In the genomic region with DNA sequence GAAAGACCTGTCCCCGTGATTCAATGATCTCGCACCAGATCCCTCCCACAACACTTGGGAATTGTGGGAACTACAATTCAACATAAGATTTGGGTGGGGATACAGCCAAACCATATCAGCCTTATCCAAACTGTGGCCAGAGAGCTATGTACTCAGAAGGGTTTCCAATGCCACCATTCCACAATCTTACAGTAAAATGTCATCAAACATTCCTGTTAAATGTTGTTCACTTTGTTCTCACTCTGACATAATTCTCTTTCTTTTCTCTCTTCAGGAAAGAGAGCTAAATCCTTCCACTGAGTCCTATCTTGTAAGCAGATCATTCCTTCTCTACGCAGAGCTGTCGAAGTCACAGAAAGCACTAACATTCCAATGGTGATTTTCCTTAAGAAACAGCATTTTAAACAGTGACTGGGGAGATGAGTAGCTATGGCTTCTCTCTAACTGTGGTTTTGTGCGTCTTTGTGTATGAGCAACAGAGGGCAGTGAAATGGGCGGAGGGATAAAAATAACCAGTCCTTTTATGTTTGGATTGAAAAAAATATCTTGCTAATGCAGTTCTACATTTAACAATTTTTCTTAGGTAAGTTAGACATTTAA, we compare ENCODE assay signal across 19 cellular contexts.
DNase-seq lines count a peak whose midpoint lies in the region; ATAC-seq and TF ChIP-seq lines count a peak whose summit lies in the region.
"Had no signal": no experiment of that assay in that cellular context is flagged by ENCODE, and none has a peak within 500 bp of the region (broad histone marks: within the 10 kb centered on the region; RNA-seq: fewer than 3 reads in every experiment).

No MANE protein-coding gene starts in this region.

- DNase-seq in PC-3 (no peak), chondrocyte (ENCODE audit: low spot score) (no peak), mesothelial cell of epicardium (ENCODE audit: low spot score in 2 of 2, unreplicated experiment in 2 of 2) (no peak), type B pancreatic cell (ENCODE audit: extremely low spot score, unreplicated experiment) (no peak), immature natural killer cell (no peak)
- no peak for DNase-seq in CD4-positive, alpha-beta memory T cell
- DNase-seq: CD8-positive, alpha-beta memory T cell; HCEC 1CT; KG1; MV-4-11; NCI-H187; NCI-H2227 treated with DMSO at 0.1 percent for 48 hours; NCI-H510A treated with DMSO at 0.1 percent for 48 hours; OCI-M1; SHP77 had no signal

- H3K4me3 ChIP-seq in PC-3 (ENCODE audit: low read length) = no peak overlapping the region
- no peak overlapping the region for H3K4me3 ChIP-seq in CD4-positive, alpha-beta memory T cell (ENCODE audit: low read length in 2 of 2)
- H3K4me3 ChIP-seq: BLaER1, SK-N-MC had no signal

- H3K9ac ChIP-seq in PC-3 (ENCODE audit: low read length) = no peak overlapping the region
- H3K9ac ChIP-seq: BLaER1 had no signal

- H2AFZ ChIP-seq in PC-3 (ENCODE audit: low read length) = 0 out of 2 replicates have a peak overlapping the region, but pooled peaks have one; percentile 20

- intact Hi-C loops in PC-3 (cut with micrococcal nuclease) = no loop called here
- intact Hi-C loops in CD4-positive, alpha-beta memory T cell (cut with micrococcal nuclease) = loop anchor here (10.0 kb wide), 1 partner anchor 687 kb away; the partner anchor contains the start of gene EPHA4

- CTCF ChIA-PET in PC-3 (lab: Charles Lee) = no interaction called here
- CTCF ChIA-PET in CD4-positive, alpha-beta memory T cell (lab: Charles Lee; ENCODE audit: partially characterized antibody) = no interaction called here

- peaks cover 16% of the 10 kb centered on the region for H3K4me1 Mint-ChIP-seq in chondrocyte (ENCODE audit: low read depth)
- H3K4me1 Mint-ChIP-seq in mesothelial cell of epicardium = peaks cover 43% of the 10 kb centered on the region
- peaks cover 22% of the 10 kb centered on the region for H3K4me1 Mint-ChIP-seq in type B pancreatic cell (ENCODE audit: unreplicated experiment)
- H3K4me1 Mint-ChIP-seq in immature natural killer cell = no peaks in the 10 kb centered on the region
- H3K4me1 Mint-ChIP-seq in CD4-positive, alpha-beta memory T cell = no peaks in the 10 kb centered on the region
- H3K4me1 Mint-ChIP-seq: CD8-positive, alpha-beta memory T cell had no signal

- no peaks in the 10 kb centered on the region for H3K9me2 ChIP-seq in PC-3 (replicated peaks; ENCODE audit: low read length)

- H4K20me1 ChIP-seq in PC-3 (ENCODE audit: low read length) = no peaks in the 10 kb centered on the region
- H4K20me1 ChIP-seq: BLaER1 had no signal

- TF ChIP-seq CTCF in PC-3 (conservative IDR thresholded peaks at IDR 0.05; ENCODE audit: low read depth, low read length) (no peak), chondrocyte (IDR thresholded peaks at IDR 0.05) (no peak), mesothelial cell of epicardium (IDR thresholded peaks at IDR 0.05; ENCODE audit: unreplicated experiment) (no peak), type B pancreatic cell (conservative IDR thresholded peaks at IDR 0.05) (no peak)

- H3K79me2 ChIP-seq in PC-3 (ENCODE audit: low read length) = no peaks in the 10 kb centered on the region

- ATAC-seq in PC-3 (no peak), GM18873 (IDR thresholded peaks at IDR 0.05; ENCODE audit: low FRiP score, unreplicated experiment) (no peak)
- ATAC-seq: HepG2 had no signal

- H3K4me1 ChIP-seq in PC-3 (ENCODE audit: insufficient read depth, low read length) = peaks cover 4% of the 10 kb centered on the region
- no peaks in the 10 kb centered on the region for H3K4me1 ChIP-seq in CD4-positive, alpha-beta memory T cell (ENCODE audit: insufficient read depth, low read length)
- H3K4me1 ChIP-seq: BLaER1 had no signal

- H3K9me3 Mint-ChIP-seq in chondrocyte (ENCODE audit: low read depth) (peaks cover 7% of the 10 kb centered on the region), mesothelial cell of epicardium (peaks cover 3% of the 10 kb centered on the region), type B pancreatic cell (no peaks in the 10 kb centered on the region), immature natural killer cell (peaks cover 0 to 7% (median 0%) of the 10 kb centered on the region in 6 donors)
- H3K9me3 Mint-ChIP-seq in CD4-positive, alpha-beta memory T cell = no peaks in the 10 kb centered on the region
- H3K9me3 Mint-ChIP-seq: CD8-positive, alpha-beta memory T cell had no signal

- H3K27ac ChIP-seq in PC-3 (ENCODE audit: low read length) = no peak overlapping the region
- no peak overlapping the region for H3K27ac ChIP-seq in CD4-positive, alpha-beta memory T cell (ENCODE audit: low read depth, low read length)
- H3K27ac ChIP-seq: BLaER1, SK-N-MC had no signal

- H3K27me3 ChIP-seq in PC-3 (ENCODE audit: low read length) = no peaks in the 10 kb centered on the region
- H3K27me3 ChIP-seq in CD4-positive, alpha-beta memory T cell (ENCODE audit: insufficient read depth, low read length) = no peaks in the 10 kb centered on the region
- H3K27me3 ChIP-seq: BLaER1 had no signal

- POLR2A ChIA-PET in PC-3 (lab: Charles Lee; ENCODE audit: unreplicated experiment) = no interaction called here
- POLR2A ChIA-PET in CD4-positive, alpha-beta memory T cell (lab: Charles Lee; ENCODE audit: partially characterized antibody) = no interaction called here

- no peak overlapping the region for H3K4me2 ChIP-seq in PC-3 (ENCODE audit: low read length)
- H3K4me2 ChIP-seq: BLaER1 had no signal

- H3K27ac Mint-ChIP-seq in chondrocyte (ENCODE audit: unreplicated experiment) = peak overlapping the region; percentile 38
- peak overlapping the region; percentile 31 for H3K27ac Mint-ChIP-seq in mesothelial cell of epicardium
- no peak overlapping the region for H3K27ac Mint-ChIP-seq in type B pancreatic cell
- no peak overlapping the region for H3K27ac Mint-ChIP-seq in immature natural killer cell
- H3K27ac Mint-ChIP-seq in CD4-positive, alpha-beta memory T cell = no peak overlapping the region

- H3K4me3 Mint-ChIP-seq in chondrocyte (ENCODE audit: unreplicated experiment) (no peak overlapping the region), mesothelial cell of epicardium (no peak overlapping the region), type B pancreatic cell (peak overlapping the region; percentile 2), immature natural killer cell (no peak overlapping the region)
- H3K4me3 Mint-ChIP-seq in CD4-positive, alpha-beta memory T cell = no peak overlapping the region
- H3K4me3 Mint-ChIP-seq: CD8-positive, alpha-beta memory T cell had no signal

- BruUV-seq in PC-3 (replicated peaks; lab: Mats Ljungman, UMichigan) = no TSS peak

- no peaks in the 10 kb centered on the region for H3K36me3 Mint-ChIP-seq in chondrocyte (ENCODE audit: low read depth)
- H3K36me3 Mint-ChIP-seq in mesothelial cell of epicardium = no peaks in the 10 kb centered on the region
- H3K36me3 Mint-ChIP-seq in type B pancreatic cell = no peaks in the 10 kb centered on the region
- no peaks in the 10 kb centered on the region for H3K36me3 Mint-ChIP-seq in immature natural killer cell
- H3K36me3 Mint-ChIP-seq in CD4-positive, alpha-beta memory T cell = no peaks in the 10 kb centered on the region
- H3K36me3 Mint-ChIP-seq: CD8-positive, alpha-beta memory T cell had no signal

- no peaks in the 10 kb centered on the region for H3K36me3 ChIP-seq in PC-3 (ENCODE audit: low read depth, low read length)
- H3K36me3 ChIP-seq in CD4-positive, alpha-beta memory T cell (ENCODE audit: insufficient read depth, low read length) = no peaks in the 10 kb centered on the region
- H3K36me3 ChIP-seq: BLaER1 had no signal

- no peaks in the 10 kb centered on the region for H3K9me3 ChIP-seq in PC-3 (ENCODE audit: low read length)
- no peaks in the 10 kb centered on the region for H3K9me3 ChIP-seq in CD4-positive, alpha-beta memory T cell (ENCODE audit: control insufficient read depth in 1 of 2, low read length in 2 of 2)
- H3K9me3 ChIP-seq: BLaER1 had no signal

- no peaks in the 10 kb centered on the region for H3K27me3 Mint-ChIP-seq in chondrocyte (ENCODE audit: low read depth)
- no peaks in the 10 kb centered on the region for H3K27me3 Mint-ChIP-seq in mesothelial cell of epicardium (ENCODE audit: low read depth)
- peaks cover 10% of the 10 kb centered on the region for H3K27me3 Mint-ChIP-seq in type B pancreatic cell
- H3K27me3 Mint-ChIP-seq in immature natural killer cell (ENCODE audit: low read depth in 3 of 3) = peaks cover 0 to 5% (median 4%) of the 10 kb centered on the region in 3 donors
- H3K27me3 Mint-ChIP-seq in CD4-positive, alpha-beta memory T cell = peaks cover 0 to 3% of the 10 kb centered on the region in 2 donors

- no peaks in the 10 kb centered on the region for H3F3A ChIP-seq in PC-3 (ENCODE audit: low read length, unreplicated experiment)

Comparison
In these comparisons a context has a peak if more than half of its experiments do, and no peak if none do; other contexts are left out.
1. H3K27ac Mint-ChIP-seq: peak in chondrocyte (single experiment) and mesothelial cell of epicardium (single experiment); none in type B pancreatic cell (single experiment), immature natural killer cell (0 of 6) and CD4-positive, alpha-beta memory T cell (0 of 7).